ENCODE assay signal across 9 cellular contexts in the genomic region with DNA sequence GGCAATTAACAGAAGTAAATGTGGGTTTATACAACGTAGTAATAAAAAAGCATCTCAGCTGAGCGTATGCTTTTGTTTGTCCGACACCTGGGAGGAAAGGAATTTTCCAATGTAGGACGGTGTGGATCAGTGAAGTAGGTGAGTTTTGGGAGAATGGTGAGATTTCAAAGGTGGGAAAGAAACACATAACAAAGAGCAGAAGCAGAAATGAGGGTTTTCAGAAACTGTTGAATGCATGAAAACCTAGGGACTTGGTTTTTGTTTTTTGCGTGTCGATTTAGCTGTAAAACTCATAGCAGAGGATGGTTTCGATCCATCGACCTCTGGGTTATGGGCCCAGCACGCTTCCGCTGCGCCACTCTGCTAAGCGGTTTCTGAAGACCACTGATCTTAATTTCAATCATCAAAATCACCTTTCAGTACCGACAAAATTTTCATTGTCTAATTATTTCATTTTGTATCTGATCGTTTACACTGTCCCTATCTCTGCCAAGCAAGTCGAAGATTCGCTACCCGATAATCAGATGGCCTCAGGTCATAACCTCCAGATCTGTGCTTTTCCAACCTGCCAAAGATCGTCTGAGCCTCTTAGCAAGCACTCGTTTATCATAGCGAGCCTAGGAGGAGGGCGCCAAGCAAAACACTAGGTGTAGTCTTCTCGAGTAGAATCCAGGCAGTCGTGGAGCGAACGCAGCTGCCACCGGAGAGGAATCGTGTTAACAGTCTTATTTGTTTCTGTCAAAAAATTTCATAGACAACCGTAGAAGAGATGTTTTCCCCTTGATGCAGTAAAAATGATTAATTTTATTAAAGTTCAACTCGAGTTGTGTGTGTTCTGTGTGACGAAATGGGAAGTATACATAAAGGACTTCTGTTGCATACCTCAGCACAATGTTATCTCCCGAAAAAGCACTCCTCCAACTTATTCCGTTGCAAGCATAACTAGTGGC. TPM values are rescaled to one million over a fixed set of nuclear protein-coding genes. Genes with fewer than 3 reads are reported as not detected.
DNase-seq lines count a peak whose midpoint lies in the region; ATAC-seq and TF ChIP-seq lines count a peak whose summit lies in the region.
"Had no signal": no experiment of that assay in that cellular context is flagged by ENCODE, and none has a peak within 500 bp of the region (broad histone marks: within the 10 kb centered on the region; RNA-seq: fewer than 3 reads in every experiment).

No MANE protein-coding gene starts in this region.

- intact Hi-C loops in Panc1 (cut with micrococcal nuclease; ENCODE audit: unreplicated experiment): loop anchor here (5.0 to 10.0 kb wide), 2 partner anchors 139 to 272 kb away; a partner anchor contains a TSS

- no peaks in the 10 kb centered on the region for H3K79me2 ChIP-seq in H9 (ENCODE audit: insufficient read depth, low read length)

- H2BK5ac ChIP-seq in H9 (ENCODE audit: insufficient read length, low read length): no peak overlapping the region

- no peak for TF ChIP-seq CTCF in AG09319 (IDR thresholded peaks at IDR 0.05; ENCODE audit: low read depth, low read length)
- no peak for TF ChIP-seq CTCF in H9 (conservative IDR thresholded peaks at IDR 0.05)
- TF ChIP-seq CTCF in Panc1 (IDR thresholded peaks at IDR 0.05): no peak

- H3K36me3 Mint-ChIP-seq in H9 (ENCODE audit: insufficient read depth in 1 of 3, low read depth in 3 of 3): no peaks in the 10 kb centered on the region
- peaks cover 6% of the 10 kb centered on the region in 2 donors for H3K36me3 Mint-ChIP-seq in activated naive CD4-positive, alpha-beta T cell treated with anti-CD3 and anti-CD28 coated beads, Interleukin-2, amount 50 U/mL, for 72 hours

- H2AFZ ChIP-seq in H9 (ENCODE audit: low read length): peak overlapping the region; percentile 98

- no peaks in the 10 kb centered on the region for H3K4me1 ChIP-seq in H9 (ENCODE audit: insufficient read depth, low read length)
- no peaks in the 10 kb centered on the region for H3K4me1 ChIP-seq in Panc1 (ENCODE audit: control insufficient read depth, insufficient read depth, low read length)

- no peak overlapping the region for H3K18ac ChIP-seq in H9 (ENCODE audit: insufficient read length, low read depth, low read length)

- peak overlapping the region; percentile 80 to 92 for H3K4me3 Mint-ChIP-seq in H9

- no peaks in the 10 kb centered on the region for H3K9me3 ChIP-seq in H9 (ENCODE audit: control insufficient read depth, low read depth, low read length)
- no peaks in the 10 kb centered on the region for H3K9me3 ChIP-seq in Panc1 (ENCODE audit: control insufficient read depth, insufficient read depth, low read depth, low read length)
- H3K9me3 ChIP-seq: neutrophil had no signal

- H3K23me2 ChIP-seq in H9 (ENCODE audit: insufficient read length, low read depth, low read length, poor library complexity, severe bottlenecking): peaks cover 3% of the 10 kb centered on the region

- H2AK5ac ChIP-seq in H9 (ENCODE audit: insufficient read length, low read length): no peak overlapping the region

- H3K27ac Mint-ChIP-seq in H9: peak overlapping the region in 1 of 3 experiments; percentile 71; a peak in 4 of 7 replicates
- H3K27ac Mint-ChIP-seq in activated naive CD4-positive, alpha-beta T cell treated with anti-CD3 and anti-CD28 coated beads, Interleukin-2, amount 50 U/mL, for 72 hours: peak overlapping the region; percentile 86 to 97

- POLR2A ChIA-PET in Panc1 (lab: Charles Lee): no interaction called here

- no peak overlapping the region for H2BK120ac ChIP-seq in H9 (ENCODE audit: low read depth, low read length, poor library complexity, severe bottlenecking)

- no peak overlapping the region for H3K56ac ChIP-seq in H9 (ENCODE audit: insufficient read length, low read depth, low read length)

- no peaks in the 10 kb centered on the region for H4K20me1 ChIP-seq in H9 (ENCODE audit: control insufficient read depth, insufficient read depth, insufficient read length)

- H3T11ph ChIP-seq in H9 (ENCODE audit: low read length): no peak overlapping the region

- no CpG with 5 or more reads among the region's 32 CpGs for WGBS in H9 (ENCODE audit: extremely low coverage, insufficient read length, low lambda C conversion rate)

- peaks cover 11% of the 10 kb centered on the region in 2 experiments; a peak in 3 of 4 replicates for H3K4me1 Mint-ChIP-seq in H9

- H2BK15ac ChIP-seq in H9 (ENCODE audit: low read depth, low read length): no peak overlapping the region

- no peak overlapping the region for H3K14ac ChIP-seq in H9 (ENCODE audit: insufficient read depth, low read length)

- H3K27me3 Mint-ChIP-seq in H9 (ENCODE audit: low read depth): peaks cover 4% of the 10 kb centered on the region

- no peaks in the 10 kb centered on the region; a peak in 2 of 5 replicates for H3K9me3 Mint-ChIP-seq in H9
- peaks cover 0 to 5% of the 10 kb centered on the region in 2 donors for H3K9me3 Mint-ChIP-seq in activated naive CD4-positive, alpha-beta T cell treated with anti-CD3 and anti-CD28 coated beads, Interleukin-2, amount 50 U/mL, for 72 hours

- BruUV-seq in Panc1 (replicated peaks; lab: Mats Ljungman, UMichigan): no TSS peak

- peak overlapping the region; percentile 56 for H3K4me2 ChIP-seq in H9 (ENCODE audit: insufficient read depth, insufficient read length, low read length)

- H3K27ac ChIP-seq in H9 (ENCODE audit: insufficient read length, low read depth, low read length) (no peak overlapping the region), Panc1 (ENCODE audit: low read length) (peak overlapping the region; percentile 37; the same call in 1 of the 2 replicates)
- H3K27ac ChIP-seq: neutrophil had no signal

- no peak overlapping the region for H3K23ac ChIP-seq in H9 (ENCODE audit: insufficient read length, low read depth, low read length)

- no peak overlapping the region for H2BK20ac ChIP-seq in H9 (ENCODE audit: low read depth, low read length, poor library complexity, severe bottlenecking)

- no peaks in the 10 kb centered on the region for H3K36me3 ChIP-seq in Panc1 (ENCODE audit: control insufficient read depth, insufficient read depth, low read length)
- H3K36me3 ChIP-seq: neutrophil had no signal

- CTCF ChIA-PET in Panc1 (lab: Charles Lee): no interaction called here

- ATAC-seq in Panc1 (peak; percentile 91), GM19023 (IDR thresholded peaks at IDR 0.05; ENCODE audit: unreplicated experiment) (no peak), HG03196 (IDR thresholded peaks at IDR 0.05; ENCODE audit: unreplicated experiment) (no peak)
- peak; percentile 78 to 88 for ATAC-seq in activated naive CD4-positive, alpha-beta T cell treated with anti-CD3 and anti-CD28 coated beads, Interleukin-2, amount 50 U/mL, for 72 hours

- no peaks in the 10 kb centered on the region for H3K79me1 ChIP-seq in H9 (ENCODE audit: insufficient read depth, low read depth, low read length, poor library complexity, severe bottlenecking)

- no peak overlapping the region for H4K5ac ChIP-seq in H9 (ENCODE audit: insufficient read length, low read depth, low read length)

- peak overlapping the region; percentile 75 to 87 for H3K4me3 ChIP-seq in Panc1 (ENCODE audit: low read depth in 2 of 2, low read length in 2 of 2)

- H4K91ac ChIP-seq in H9 (ENCODE audit: insufficient read length, low read depth, low read length): no peak overlapping the region

- H3K9ac ChIP-seq in H9 (ENCODE audit: extremely low read depth, insufficient read length, low read length): peak overlapping the region; percentile 71

- DNase-seq in AG09319 (ENCODE audit: extremely low read depth, low read depth) (peak; percentile 36), H9 (peak; percentile 73), Panc1 (ENCODE audit: low read depth, low spot score) (peak; percentile 92), iPS-NIHi7 (ENCODE audit: extremely low spot score) (peak; percentile 74)
- DNase-seq in activated naive CD4-positive, alpha-beta T cell treated with anti-CD3 and anti-CD28 coated beads, Interleukin-2, amount 50 U/mL, for 72 hours (ENCODE audit: low spot score in 2 of 2): peak in 1 of 2 donors; percentile 57
- DNase-seq in stimulated activated CD8-positive, alpha-beta memory T cell treated with anti-CD3 and anti-CD28 coated beads, Interleukin-12 subunit alpha, Interleukin-12 subunit beta, amount 100 ng/mL, for 24 hours (ENCODE audit: extremely low read depth): peak; percentile 15

- H2BK12ac ChIP-seq in H9 (ENCODE audit: insufficient read length, low read depth, low read length): no peak overlapping the region

- no peaks in the 10 kb centered on the region; the same call in 1 of the 2 replicates for H3K27me3 ChIP-seq in H9 (ENCODE audit: insufficient read depth, low read length)
- H3K27me3 ChIP-seq in Panc1 (ENCODE audit: control insufficient read depth, insufficient read depth, low read length): no peaks in the 10 kb centered on the region

- no peak overlapping the region for H4K8ac ChIP-seq in H9 (replicated peaks; ENCODE audit: insufficient read length, low read depth, low read length)

- in situ Hi-C loops in Panc1 (cut with HindIII; ENCODE audit: low pct_unique_long_range_greater_than_20kb, low sequenced_read_pairs): no loop called here

- no peak overlapping the region for H3K4ac ChIP-seq in H9 (ENCODE audit: low read depth, low read length)

RNA-seq across cellular contexts. Expression of a gene that starts 20.9 kb away (rescaled TPM):
- total RNA-seq in H9 (2021) (not detected in 2 replicates), Panc1 (2021; ENCODE audit: unreplicated experiment) (not detected)
- polyA plus RNA-seq in Panc1 (2012; ENCODE audit: insufficient read length): not detected
- total RNA-seq in activated naive CD4-positive, alpha-beta T cell treated with anti-CD3 and anti-CD28 coated beads, Interleukin-2, amount 50 U/mL, for 72 hours: not detected

RNA-seq across cellular contexts. Expression of a gene that starts 55.6 kb away (rescaled TPM):
- total RNA-seq in H9 (2021): 4.4 and 5.4 TPM in 2 replicates
- total RNA-seq in Panc1 (2021; ENCODE audit: unreplicated experiment): 4.4 TPM
- polyA plus RNA-seq in Panc1 (2012; ENCODE audit: insufficient read length): 1.6 TPM
- total RNA-seq in activated naive CD4-positive, alpha-beta T cell treated with anti-CD3 and anti-CD28 coated beads, Interleukin-2, amount 50 U/mL, for 72 hours: 1 to 10 TPM; 3.4 to 6.1 TPM

Comparison
In these comparisons a context has a peak if more than half of its experiments do, and no peak if none do; other contexts are left out.
1. ATAC-seq: peak in Panc1 (single experiment) and activated naive CD4-positive, alpha-beta T cell treated with anti-CD3 and anti-CD28 coated beads, Interleukin-2, amount 50 U/mL, for 72 hours (2 of 2); none in GM19023 (single experiment) and HG03196 (single experiment).